In genomic region chr5:17256839-17257238, GRCh38 we compare ENCODE assay signal across 23 cellular contexts. TPM values are rescaled to one million over a fixed set of nuclear protein-coding genes. Genes with fewer than 3 reads are reported as not detected.
A peak's percentile ranks its signal among the peaks of the same experiment; 100 is the strongest.
DNase-seq lines count a peak whose midpoint lies in the region; ATAC-seq, FAIRE-seq and TF ChIP-seq lines count a peak whose summit lies in the region.
"Had no signal": no experiment of that assay in that cellular context is flagged by ENCODE, and none has a peak within 500 bp of the region (broad histone marks: within the 10 kb centered on the region; RNA-seq: fewer than 3 reads in every experiment).

No MANE protein-coding gene starts in this region.

- no peak overlapping the region for H4K91ac ChIP-seq in IMR-90 (ENCODE audit: insufficient read depth, low read depth, low read length)

- no peak overlapping the region for H2AK5ac ChIP-seq in IMR-90 (ENCODE audit: low read depth, low read length)

- H3K18ac ChIP-seq in IMR-90 (ENCODE audit: low read depth, low read length): no peak overlapping the region

- H3K4me3 Mint-ChIP-seq in natural killer cell treated with Interleukin-12 subunit alpha and Interleukin-12 subunit beta and Interleukin-15 and Interleukin-18, amount 100 ng/mL, for 72 hours: no peak overlapping the region
- H3K4me3 Mint-ChIP-seq: CD8-positive, alpha-beta memory T cell had no signal

- H3K27ac ChIP-seq in A549 (peak overlapping the region; percentile 23 to 75; a peak in 3 of 6 replicates), IMR-90 (ENCODE audit: insufficient read depth, low read length) (no peak overlapping the region), GM12878 (ENCODE audit: control insufficient read depth, insufficient read depth) (0 out of 2 replicates have a peak overlapping the region, but pooled peaks have one; percentile 5), neutrophil (peak overlapping the region; percentile 93), stomach (no peak overlapping the region)
- H3K27ac ChIP-seq: GM23248, PC-9 had no signal

- no peak overlapping the region for H3K4ac ChIP-seq in IMR-90 (ENCODE audit: low read depth, low read length)

- H3K23ac ChIP-seq in IMR-90 (ENCODE audit: low read depth, low read length): no peak overlapping the region

- TF ChIP-seq POLR2A in A549 (IDR thresholded peaks at IDR 0.05; ENCODE audit: low read length) (no peak), IMR-90 (IDR thresholded peaks at IDR 0.05; ENCODE audit: low read depth, low read length) (no peak), GM12878 (IDR thresholded peaks at IDR 0.05; ENCODE audit: low read depth, low read length) (no peak), stomach (IDR thresholded peaks at IDR 0.05) (no peak)

- H3K9me1 ChIP-seq in IMR-90 (ENCODE audit: insufficient read depth, low read length): peaks cover 20% of the 10 kb centered on the region

- H2BK15ac ChIP-seq in IMR-90 (ENCODE audit: low read depth, low read length): no peak overlapping the region

- POLR2A ChIA-PET in A549 (lab: Yijun Ruan, JAX) (no interaction called here), IMR-90 (lab: Charles Lee; ENCODE audit: unreplicated experiment) (no interaction called here), GM12878 (lab: Charles Lee) (interaction anchor here (0.6 to 2.9 kb wide), 11 partner anchors 10 to 62 kb away, joined by 3 to 19 read pairs (median 5); no protein-coding TSS in a partner anchor)

- DNase-seq in A549 (ENCODE audit: low read depth in 1 of 2, low spot score in 1 of 2) (no peak), IMR-90 (no peak), GM12878 (ENCODE audit: low read depth, low spot score) (no peak), Ammon's horn (ENCODE audit: low spot score) (no peak), Right ventricle myocardium inferior (ENCODE audit: missing footprints) (no peak), stomach (no peak)
- no peak for DNase-seq in natural killer cell treated with Interleukin-12 subunit alpha and Interleukin-12 subunit beta and Interleukin-15 and Interleukin-18, amount 100 ng/mL, for 72 hours (ENCODE audit: low spot score)
- DNase-seq: 8988T; CD8-positive, alpha-beta memory T cell; DMS53; EL; GM23248; Karpas-422; NCI-H1436; NCI-H1930; NCI-H524 treated with DMSO at 0.1 percent for 48 hours; PC-9 had no signal

- H4K8ac ChIP-seq in IMR-90 (ENCODE audit: low read depth in 2 of 2, low read length in 2 of 2): no peak overlapping the region

- peaks cover 1 to 5% of the 10 kb centered on the region in 2 donors for H3K4me1 Mint-ChIP-seq in natural killer cell treated with Interleukin-12 subunit alpha and Interleukin-12 subunit beta and Interleukin-15 and Interleukin-18, amount 100 ng/mL, for 72 hours (ENCODE audit: low read depth in 2 of 2)
- H3K4me1 Mint-ChIP-seq: CD8-positive, alpha-beta memory T cell had no signal

- no peak overlapping the region for H2BK120ac ChIP-seq in IMR-90 (ENCODE audit: low read depth, low read length)

- intact Hi-C loops in IMR-90 (cut with micrococcal nuclease): loop anchor here (10.0 kb wide), 1 partner anchor 858 kb away; no protein-coding TSS in a partner anchor
- intact Hi-C loops in GM12878 (cut with micrococcal nuclease; ENCODE audit: unreplicated experiment): no loop called here
- intact Hi-C loops in Right ventricle myocardium inferior (cut with DNase I): no loop called here
- intact Hi-C loops in stomach (cut with DNase I; ENCODE audit: low total_unique reads): no loop called here

- no peak overlapping the region for H2BK20ac ChIP-seq in IMR-90 (ENCODE audit: low read depth, low read length)

- H3K27me3 ChIP-seq in IMR-90 (ENCODE audit: control insufficient read depth, insufficient read depth, low read length) (no peaks in the 10 kb centered on the region), GM12878 (replicated peaks in 1 of 2; ENCODE audit: control insufficient read depth in 2 of 2, insufficient read depth in 2 of 2, low read length in 1 of 2) (no peaks in the 10 kb centered on the region), neutrophil (no peaks in the 10 kb centered on the region), stomach (no peaks in the 10 kb centered on the region)
- H3K27me3 ChIP-seq: BLaER1 treated with 17β-estradiol and CSF1 and Interleukin-3, amounts not matched to agents 10 nM and 100 nM; SJSA1 had no signal

- no peak overlapping the region for H4K5ac ChIP-seq in IMR-90 (ENCODE audit: low read depth, low read length)

- FAIRE-seq in A549 (lab: Jason Lieb, UNC) (no peak), GM12878 (lab: Jason Lieb, UNC) (no peak)
- FAIRE-seq: GM12891 had no signal

- H3K56ac ChIP-seq in IMR-90 (ENCODE audit: extremely low read depth, insufficient read depth, low read length): no peak overlapping the region

- no peak overlapping the region for H2AK9ac ChIP-seq in IMR-90 (replicated peaks; ENCODE audit: low read depth, low read length, poor library complexity)

- dilution Hi-C loops in IMR-90 (cut with HindIII; ENCODE audit: low sequenced_read_pairs, unreplicated experiment): no loop called here

- TF ChIP-seq CTCF in A549 (IDR thresholded peaks at IDR 0.05) (no peak), IMR-90 (conservative IDR thresholded peaks at IDR 0.05; ENCODE audit: low read depth, low read length) (no peak), GM12878 (IDR thresholded peaks at IDR 0.05 in 2 of 3, conservative IDR thresholded peaks at IDR 0.05 in 1 of 3; ENCODE audit: control insufficient read depth in 2 of 3, extremely low read depth in 1 of 3, insufficient read depth in 1 of 3, low read depth in 3 of 3, low read length in 3 of 3) (no peak), neutrophil (IDR thresholded peaks at IDR 0.05) (no peak), stomach (IDR thresholded peaks at IDR 0.05) (no peak)

- peaks cover 12% of the 10 kb centered on the region for H3K9me3 Mint-ChIP-seq in natural killer cell treated with Interleukin-12 subunit alpha and Interleukin-12 subunit beta and Interleukin-15 and Interleukin-18, amount 100 ng/mL, for 72 hours

- H2AFZ ChIP-seq in IMR-90 (replicated peaks; ENCODE audit: low read length, poor library complexity): no peak overlapping the region
- H2AFZ ChIP-seq in GM12878 (ENCODE audit: control insufficient read depth, low read depth, low read length): no peak overlapping the region
- H2AFZ ChIP-seq: GM23248, PC-9 had no signal

- ATAC-seq in A549 (no peak), IMR-90 (ENCODE audit: low read depth) (no peak), GM12878 (no peak), Right ventricle myocardium inferior (no peak)
- no peak for ATAC-seq in natural killer cell treated with Interleukin-12 subunit alpha and Interleukin-12 subunit beta and Interleukin-15 and Interleukin-18, amount 100 ng/mL, for 72 hours
- ATAC-seq: HCT116 had no signal

- TF ChIP-seq EP300 in A549 (IDR thresholded peaks at IDR 0.05): no peak
- no peak for TF ChIP-seq EP300 in GM12878 (IDR thresholded peaks at IDR 0.05; ENCODE audit: borderline replicate concordance in 1 of 2, control insufficient read depth in 1 of 2, low read depth in 2 of 2, low read length in 2 of 2)
- TF ChIP-seq EP300 in stomach (IDR thresholded peaks at IDR 0.05): no peak

- RAD21 ChIA-PET in GM12878 (lab: Charles Lee; ENCODE audit: unreplicated experiment): interaction anchor here (0.8 to 6.9 kb wide), 8 partner anchors 13 to 92 kb away, joined by 3 to 98 read pairs (median 12); partner anchors contain the start of gene BASP1

- H3K4me1 ChIP-seq in A549 (peaks cover 95% of the 10 kb centered on the region), IMR-90 (ENCODE audit: control insufficient read depth, insufficient read depth, low read length) (peaks cover 30% of the 10 kb centered on the region), GM12878 (ENCODE audit: control insufficient read depth, insufficient read depth, low read length) (peaks cover 26% of the 10 kb centered on the region), neutrophil (ENCODE audit: control insufficient read depth in 1 of 2, insufficient read depth in 1 of 2, low read depth in 1 of 2, low read length in 1 of 2) (peaks cover 100% of the 10 kb centered on the region in 2 experiments), stomach (no peaks in the 10 kb centered on the region)

- H3K4me3 ChIP-seq in A549 (no peak overlapping the region), IMR-90 (ENCODE audit: insufficient read depth, low read depth, low read length) (no peak overlapping the region), GM12878 (no peak overlapping the region), neutrophil (ENCODE audit: low read depth in 1 of 2, low read length in 1 of 2) (peak overlapping the region; percentile 6 to 46), stomach (no peak overlapping the region)
- H3K4me3 ChIP-seq: BLaER1 treated with 17β-estradiol and CSF1 and Interleukin-3, amounts not matched to agents 10 nM and 100 nM; GM23248; PC-9; SJSA1 had no signal

- TF ChIP-seq RAD21 in A549 (conservative IDR thresholded peaks at IDR 0.05 in 1 of 2, IDR thresholded peaks at IDR 0.05 in 1 of 2) (no peak), IMR-90 (IDR thresholded peaks at IDR 0.05; ENCODE audit: low read length) (no peak), GM12878 (IDR thresholded peaks at IDR 0.05; ENCODE audit: insufficient read depth, low read depth, low read length) (no peak)

- CTCF ChIA-PET in A549 (lab: Yijun Ruan, JAX): interaction anchor here (1.5 kb wide), 1 partner anchor 40 kb away, joined by 6 read pairs; no protein-coding TSS in a partner anchor
- CTCF ChIA-PET in IMR-90 (lab: Yijun Ruan, JAX): interaction anchor here (0.6 kb wide), 1 partner anchor 228 kb away, joined by 3 read pairs; no protein-coding TSS in a partner anchor
- CTCF ChIA-PET in GM12878 (lab: Yijun Ruan, JAX): interaction anchor here (0.6 to 2.1 kb wide), 6 partner anchors 12 to 1049 kb away, joined by 3 to 11 read pairs (median 6); no protein-coding TSS in a partner anchor

- BruUV-seq in IMR-90 (replicated peaks; lab: Mats Ljungman, UMichigan) (no TSS peak), GM12878 (replicated peaks; lab: Mats Ljungman, UMichigan) (no TSS peak)

- in situ Hi-C loops in IMR-90 (cut with MboI; ENCODE audit: low sequenced_read_pairs) (no loop called here), GM12878 (cut with MboI) (no loop called here)

- H3K9ac ChIP-seq in IMR-90 (ENCODE audit: low read depth, low read length) (no peak overlapping the region), GM12878 (ENCODE audit: control insufficient read depth, insufficient read depth, low read length) (no peak overlapping the region)
- H3K9ac ChIP-seq: BLaER1 treated with 17β-estradiol and CSF1 and Interleukin-3, amounts not matched to agents 10 nM and 100 nM; GM23248 had no signal

- no peak overlapping the region for H3K14ac ChIP-seq in IMR-90 (replicated peaks; ENCODE audit: low read depth, low read length)

- H3K4me2 ChIP-seq in A549 (peak overlapping the region; percentile 51; the same call in 2 of the 3 replicates), IMR-90 (ENCODE audit: low read depth, low read length) (no peak overlapping the region), GM12878 (ENCODE audit: control insufficient read depth, insufficient read depth) (no peak overlapping the region)
- H3K4me2 ChIP-seq: PC-9 had no signal

- peaks cover 20% of the 10 kb centered on the region for H3K79me2 ChIP-seq in GM12878 (ENCODE audit: control insufficient read depth, insufficient read depth, low read length)

- H3K9me3 ChIP-seq in A549 (0 out of 3 replicates have a peak, but pooled peaks cover 3% of the 10 kb centered on the region), IMR-90 (ENCODE audit: control insufficient read depth, insufficient read depth, low read length) (no peaks in the 10 kb centered on the region), GM12878 (replicated peaks; ENCODE audit: control insufficient read depth, insufficient read depth, low read length) (peaks cover 13% of the 10 kb centered on the region), neutrophil (no peaks in the 10 kb centered on the region), stomach (no peaks in the 10 kb centered on the region)

- H4K20me1 ChIP-seq in IMR-90 (ENCODE audit: insufficient read depth, low read length): peaks cover 90% of the 10 kb centered on the region
- H4K20me1 ChIP-seq in GM12878 (ENCODE audit: control insufficient read depth, insufficient read depth): no peaks in the 10 kb centered on the region; the same call in 1 of the 2 replicates

- no peak overlapping the region for H2BK5ac ChIP-seq in IMR-90 (ENCODE audit: low read depth, low read length, poor library complexity, severe bottlenecking)

- H3K27me3 Mint-ChIP-seq in natural killer cell treated with Interleukin-12 subunit alpha and Interleukin-12 subunit beta and Interleukin-15 and Interleukin-18, amount 100 ng/mL, for 72 hours: no peaks in the 10 kb centered on the region
- H3K27me3 Mint-ChIP-seq: CD8-positive, alpha-beta memory T cell had no signal

- no peak overlapping the region for H3K27ac Mint-ChIP-seq in natural killer cell treated with Interleukin-12 subunit alpha and Interleukin-12 subunit beta and Interleukin-15 and Interleukin-18, amount 100 ng/mL, for 72 hours
- H3K27ac Mint-ChIP-seq: CD8-positive, alpha-beta memory T cell had no signal

- SMC1A ChIA-PET in GM12878 (lab: Charles Lee; ENCODE audit: uncharacterized antibody, unreplicated experiment): interaction anchor here (0.7 to 8.5 kb wide), 11 partner anchors 12 to 42 kb away, joined by 3 to 150 read pairs (median 7); no protein-coding TSS in a partner anchor

- no peaks in the 10 kb centered on the region for H3K36me3 Mint-ChIP-seq in natural killer cell treated with Interleukin-12 subunit alpha and Interleukin-12 subunit beta and Interleukin-15 and Interleukin-18, amount 100 ng/mL, for 72 hours
- H3K36me3 Mint-ChIP-seq: CD8-positive, alpha-beta memory T cell had no signal

- H3K79me1 ChIP-seq in IMR-90 (ENCODE audit: low read depth in 1 of 2, low read length in 2 of 2): peaks cover 32 to 86% of the 10 kb centered on the region in 2 experiments

- peaks cover 14% of the 10 kb centered on the region for H3K36me3 ChIP-seq in IMR-90 (ENCODE audit: control insufficient read depth, insufficient read depth, low read length)
- H3K36me3 ChIP-seq in GM12878 (ENCODE audit: control insufficient read depth in 2 of 2, insufficient read depth in 2 of 2, low read length in 1 of 2): peaks cover 2 to 3% of the 10 kb centered on the region in 2 experiments; a peak in 3 of 4 replicates
- H3K36me3 ChIP-seq in neutrophil: no peaks in the 10 kb centered on the region
- H3K36me3 ChIP-seq in stomach: no peaks in the 10 kb centered on the region

RNA-seq across cellular contexts. Expression of gene BASP1, which starts 39.4 kb away (rescaled TPM):
- polyA plus RNA-seq in A549 (2011; rRNA removed) (369 and 454 TPM in 2 replicates), A549 (2017; fragmentation: RNase III; extraction: RNeasy Plus Mini Kit Qiagen cat#74134 plus additional on column Dnase treatment) (381 to 414 TPM (median 391 TPM) in 3 replicates), IMR-90 (2012; rRNA removed) (103 and 121 TPM in 2 replicates), GM12878 (2011; rRNA removed) (158 and 181 TPM in 2 replicates), GM12878 (2014; fragmentation: Illumina TruSeq; extraction: Trizol) (159 and 169 TPM in 2 replicates), GM12878 (2014; fragmentation: Nextera tagmentation; extraction: Ambion mirVana) (10 to 100 TPM; 27.3 to 57.5 TPM), GM12878 (2014; rRNA removed) (185 and 209 TPM in 2 replicates), GM12878 (2016; fragmentation: Nextera tagmentation; extraction: Ambion mirVana) (10 to 100 TPM; 59.0 to 78.7 TPM), stomach (10 to 100 TPM in 2 of 3 donors, 1 to 10 TPM in 1; 8.7 to 60.8 (median 34.6) TPM)
- polyA plus RNA-seq in A549 (2012; cell fraction: cytosol; rRNA removed): 308 and 386 TPM in 2 replicates
- 121 and 135 TPM in 2 replicates for polyA plus RNA-seq in A549 (2012; cell fraction: nucleus; rRNA removed)
- polyA minus RNA-seq in A549 (2011; rRNA and poly(A)+ RNA removed): 48.8 and 53.9 TPM in 2 replicates
- total RNA-seq in IMR-90 (2012; rRNA removed) (39.6 and 70.5 TPM in 2 replicates), GM12878 (2014; rRNA removed) (123 and 126 TPM in 2 replicates), GM12878 (2014; rRNA removed; fragmentation: Illumina TruSeq; extraction: Trizol) (68.8 and 73.9 TPM in 2 replicates), GM12878 (2021) (190 and 193 TPM in 2 replicates), Right ventricle myocardium inferior (3.2 TPM), stomach (10 to 100 TPM in 3 of 5 donors, 1 to 10 TPM in 2; 4.0 to 41.7 (median 15.1) TPM)
- 112 and 166 TPM in 2 replicates for polyA plus RNA-seq in IMR-90 (2012; cell fraction: cytosol; rRNA removed)
- polyA plus RNA-seq in IMR-90 (2012; cell fraction: nucleus; rRNA removed; ENCODE audit: low replicate concordance): 48.2 and 69.4 TPM in 2 replicates
- 26.2 and 27.4 TPM in 2 replicates for total RNA-seq in GM12878 (2013; cell fraction: nucleolus; rRNA removed)
- polyA plus RNA-seq in GM12878 (2011; ENCODE audit: low read depth): 50.3 TPM
- polyA plus RNA-seq in GM12878 (2011; cell fraction: cytosol; rRNA removed): 95.6 and 98.7 TPM in 2 replicates
- 22.4 and 34.3 TPM in 2 replicates for polyA plus RNA-seq in GM12878 (2011; cell fraction: nucleus; rRNA removed)
- 66.9 and 79.5 TPM in 2 replicates for polyA plus RNA-seq in GM12878 (2012)
- 28.4 and 35.5 TPM in 2 replicates for polyA minus RNA-seq in GM12878 (2011; rRNA and poly(A)+ RNA removed)
- polyA minus RNA-seq in GM12878 (2011; cell fraction: cytosol; rRNA and poly(A)+ RNA removed): 26.5 and 29.0 TPM in 2 replicates
- polyA minus RNA-seq in GM12878 (2011; cell fraction: nucleus; rRNA and poly(A)+ RNA removed): 4.7 and 9.5 TPM in 2 replicates
- total RNA-seq in natural killer cell treated with Interleukin-12 subunit alpha and Interleukin-12 subunit beta and Interleukin-15 and Interleukin-18, amount 100 ng/mL, for 72 hours: 1 to 10 TPM; 3.9 to 8.1 TPM
- total RNA-seq: HT-29, PC-9 had no signal
- polyA plus RNA-seq: CD8-positive, alpha-beta memory T cell had no signal

Comparison
In these comparisons a context has a peak if more than half of its experiments do, and no peak if none do; other contexts are left out.
1. H3K27ac ChIP-seq: peak in A549 (2 of 2), GM12878 (single experiment) and neutrophil (single experiment); none in IMR-90 (single experiment) and stomach (0 of 5).
2. H3K4me3 ChIP-seq: peak in neutrophil (2 of 2); none in A549 (single experiment), IMR-90 (single experiment), GM12878 (single experiment) and stomach (0 of 4).